Comparison of ENCODE assay signal across 1 cellular context in the genomic region with DNA sequence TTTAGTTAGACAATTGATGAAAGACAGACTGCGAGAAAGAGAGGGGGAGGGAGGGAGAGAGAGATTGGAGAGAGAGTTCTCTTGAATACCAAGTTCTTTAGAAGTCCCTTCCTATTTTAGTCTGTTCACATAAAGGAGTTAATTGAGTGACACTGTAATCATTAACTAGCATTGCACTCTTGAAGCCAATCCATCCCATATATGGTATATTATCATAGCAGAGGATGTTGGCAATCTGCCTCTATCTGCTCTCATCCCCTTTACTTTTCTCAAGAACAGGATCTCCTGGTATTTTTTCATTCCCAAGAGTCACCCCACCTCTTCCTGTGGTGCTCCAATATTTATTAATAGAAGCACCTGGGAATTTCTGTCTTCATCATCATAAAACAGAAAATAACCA.
TF ChIP-seq lines count a peak whose summit lies in the region.

No MANE protein-coding gene starts in this region.

TF ChIP-seq in HCT116, 20 proteins besides CTCF, POLR2A, EP300 and RAD21 (continued from another document):
- TF ChIP-seq ZBTB33 (IDR thresholded peaks at IDR 0.05; ENCODE audit: extremely low read depth, insufficient replicate concordance, low read length) (no peak), POLR2AphosphoS5 (IDR thresholded peaks at IDR 0.05; ENCODE audit: low read depth, low read length) (no peak), ELF1 (IDR thresholded peaks at IDR 0.05; ENCODE audit: borderline replicate concordance, low read depth) (no peak), EGR1 (IDR thresholded peaks at IDR 0.05; ENCODE audit: low read depth) (no peak), REST (IDR thresholded peaks at IDR 0.05; ENCODE audit: low read depth) (no peak), SIN3A (IDR thresholded peaks at IDR 0.05; ENCODE audit: low read depth) (no peak)
